In genomic region chr20:41268917-41269652, GRCh38 we compare ENCODE assay signal across 9 cellular contexts.
"Had no signal": no experiment of that assay in that cellular context is flagged by ENCODE, and none has a peak within 500 bp of the region (broad histone marks: within the 10 kb centered on the region; RNA-seq: fewer than 3 reads in every experiment).

No MANE protein-coding gene starts in this region.

- ATAC-seq: right lobe of liver had no signal

- H3K27me3 ChIP-seq: right lobe of liver, spleen, stomach had no signal

- H3K27ac ChIP-seq: right lobe of liver, spleen, stomach had no signal

- H3K4me1 ChIP-seq: spleen had no signal

- H3K9me3 ChIP-seq: right lobe of liver, spleen, stomach, thoracic aorta had no signal

- DNase-seq: activated CD4-positive, alpha-beta T cell treated with anti-CD3 and anti-CD28 coated beads, Interleukin-2, amount 50 U/mL, for 1 hour; activated naive CD4-positive, alpha-beta T cell treated with anti-CD3 and anti-CD28 coated beads, Interleukin-2, amount 10 ng/mL, durations not matched to agents 7 days and 5 days; activated T-cell treated with anti-CD3 and anti-CD28 coated beads for 4 hours; hippocampal formation; right lobe of liver; spleen; stimulated activated CD4-positive, alpha-beta T cell treated with anti-CD3 and anti-CD28 coated beads, Interleukin-1b, Interleukin-23, amount 100 ng/mL, for 48 hours; stomach had no signal

- H3K4me3 ChIP-seq: right lobe of liver, spleen, stomach, thoracic aorta had no signal

- H3K36me3 ChIP-seq: thoracic aorta had no signal
